Comparison of ENCODE assay signal across 36 cellular contexts in the genomic region with DNA sequence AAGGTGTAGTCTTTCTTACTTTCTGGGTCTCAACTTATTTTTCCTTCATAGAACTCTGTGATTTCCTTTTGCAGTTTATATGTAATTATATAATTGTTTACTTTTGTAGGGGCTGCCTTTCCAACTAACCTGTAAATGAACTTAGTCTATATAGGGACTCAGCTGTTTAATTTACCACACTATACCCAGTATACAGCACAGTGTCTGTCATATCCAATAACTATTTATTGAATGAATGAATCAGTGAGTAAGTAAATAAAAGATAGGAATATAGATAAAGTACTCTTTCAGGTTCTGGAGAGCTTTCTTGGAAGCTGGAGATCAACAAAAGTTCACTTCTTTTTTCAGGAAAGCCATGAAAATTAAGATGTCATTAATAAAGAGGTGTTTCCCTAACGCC.
"Had no signal": no experiment of that assay in that cellular context is flagged by ENCODE, and none has a peak within 500 bp of the region (broad histone marks: within the 10 kb centered on the region; RNA-seq: fewer than 3 reads in every experiment).

No MANE protein-coding gene starts in this region.

- H3K27ac ChIP-seq: KMS-11 had no signal

- H3K9ac ChIP-seq: KMS-11 had no signal

- H3K9me3 ChIP-seq: MG63 had no signal

- H3K27me3 ChIP-seq: MG63 had no signal

- DNase-seq: Karpas-422, Kasumi-1, KBM-7, KG1, MG63, MM.1S, MV-4-11, NCI-H1048, NCI-H1092, NCI-H1092 treated with DMSO at 0.1 percent for 48 hours, NCI-H1105, NCI-H1105 treated with DMSO at 0.1 percent for 48 hours, NCI-H1417, NCI-H1417 treated with DMSO at 0.1 percent for 48 hours, NCI-H1436, NCI-H1436 treated with DMSO at 0.1 percent for 48 hours, NCI-H146, NCI-H1694, NCI-H1694 treated with DMSO at 0.1 percent for 48 hours, NCI-H187, NCI-H187 treated with DMSO at 0.1 percent for 48 hours, NCI-H1930, NCI-H2029, NCI-H2029 treated with DMSO at 0.1 percent for 48 hours, NCI-H2081, NCI-H2081 treated with DMSO at 0.1 percent for 48 hours, NCI-H2107, NCI-H2171, NCI-H2171 treated with DMSO at 0.1 percent for 48 hours, NCI-H2227 treated with DMSO at 0.1 percent for 48 hours, NCI-H226, NCI-H345, NCI-H446, NCI-H446 treated with DMSO at 0.1 percent for 48 hours, NCI-H510A had no signal

- H3K36me3 ChIP-seq: MG63 had no signal

- H3K4me2 ChIP-seq: KMS-11 had no signal

- H3K4me3 ChIP-seq: MG63 had no signal
